Comparison of ENCODE assay signal across 1 cellular context in genomic region chr22:46010951-46011626, GRCh38.
TF ChIP-seq lines count a peak whose summit lies in the region.

No MANE protein-coding gene starts in this region.

TF ChIP-seq in HepG2, 621 proteins besides CTCF, POLR2A, EP300 and RAD21 (continued from another document and continues in another):
- no peak for TF ChIP-seq RNF219 (CRISPR knock-in tag; IDR thresholded peaks at IDR 0.05)
- TF ChIP-seq HOXA9 (CRISPR knock-in tag; IDR thresholded peaks at IDR 0.05; ENCODE audit: borderline replicate concordance), result no peak
- TF ChIP-seq ZNF234 (CRISPR knock-in tag; conservative IDR thresholded peaks at IDR 0.05), result no peak
- TF ChIP-seq KLF13 (CRISPR knock-in tag; IDR thresholded peaks at IDR 0.05), result no peak
- TF ChIP-seq NRL (CRISPR knock-in tag; IDR thresholded peaks at IDR 0.05; ENCODE audit: borderline replicate concordance), result no peak
- TF ChIP-seq, protein P1, sequence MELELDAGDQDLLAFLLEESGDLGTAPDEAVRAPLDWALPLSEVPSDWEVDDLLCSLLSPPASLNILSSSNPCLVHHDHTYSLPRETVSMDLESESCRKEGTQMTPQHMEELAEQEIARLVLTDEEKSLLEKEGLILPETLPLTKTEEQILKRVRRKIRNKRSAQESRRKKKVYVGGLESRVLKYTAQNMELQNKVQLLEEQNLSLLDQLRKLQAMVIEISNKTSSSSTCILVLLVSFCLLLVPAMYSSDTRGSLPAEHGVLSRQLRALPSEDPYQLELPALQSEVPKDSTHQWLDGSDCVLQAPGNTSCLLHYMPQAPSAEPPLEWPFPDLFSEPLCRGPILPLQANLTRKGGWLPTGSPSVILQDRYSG (CRISPR knock-in tag; IDR thresholded peaks at IDR 0.05), result no peak
- no peak for TF ChIP-seq RBAK (CRISPR knock-in tag; IDR thresholded peaks at IDR 0.05)
- TF ChIP-seq GATAD2A (CRISPR knock-in tag; IDR thresholded peaks at IDR 0.05), result 0 out of 2 replicates have a peak, but pooled peaks have one; percentile 21
- TF ChIP-seq NFATC3 (CRISPR knock-in tag; IDR thresholded peaks at IDR 0.05), result no peak
- peak; percentile 75; the same call in 1 of the 2 replicates for TF ChIP-seq ZBTB4 (CRISPR knock-in tag; IDR thresholded peaks at IDR 0.05; ENCODE audit: borderline replicate concordance)
- TF ChIP-seq, protein P2, sequence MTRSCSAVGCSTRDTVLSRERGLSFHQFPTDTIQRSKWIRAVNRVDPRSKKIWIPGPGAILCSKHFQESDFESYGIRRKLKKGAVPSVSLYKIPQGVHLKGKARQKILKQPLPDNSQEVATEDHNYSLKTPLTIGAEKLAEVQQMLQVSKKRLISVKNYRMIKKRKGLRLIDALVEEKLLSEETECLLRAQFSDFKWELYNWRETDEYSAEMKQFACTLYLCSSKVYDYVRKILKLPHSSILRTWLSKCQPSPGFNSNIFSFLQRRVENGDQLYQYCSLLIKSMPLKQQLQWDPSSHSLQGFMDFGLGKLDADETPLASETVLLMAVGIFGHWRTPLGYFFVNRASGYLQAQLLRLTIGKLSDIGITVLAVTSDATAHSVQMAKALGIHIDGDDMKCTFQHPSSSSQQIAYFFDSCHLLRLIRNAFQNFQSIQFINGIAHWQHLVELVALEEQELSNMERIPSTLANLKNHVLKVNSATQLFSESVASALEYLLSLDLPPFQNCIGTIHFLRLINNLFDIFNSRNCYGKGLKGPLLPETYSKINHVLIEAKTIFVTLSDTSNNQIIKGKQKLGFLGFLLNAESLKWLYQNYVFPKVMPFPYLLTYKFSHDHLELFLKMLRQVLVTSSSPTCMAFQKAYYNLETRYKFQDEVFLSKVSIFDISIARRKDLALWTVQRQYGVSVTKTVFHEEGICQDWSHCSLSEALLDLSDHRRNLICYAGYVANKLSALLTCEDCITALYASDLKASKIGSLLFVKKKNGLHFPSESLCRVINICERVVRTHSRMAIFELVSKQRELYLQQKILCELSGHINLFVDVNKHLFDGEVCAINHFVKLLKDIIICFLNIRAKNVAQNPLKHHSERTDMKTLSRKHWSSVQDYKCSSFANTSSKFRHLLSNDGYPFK (CRISPR knock-in tag; IDR thresholded peaks at IDR 0.05; ENCODE audit: borderline replicate concordance), result no peak
- no peak for TF ChIP-seq STAT6 (CRISPR knock-in tag; IDR thresholded peaks at IDR 0.05; ENCODE audit: borderline replicate concordance)
- TF ChIP-seq PCBP1 (IDR thresholded peaks at IDR 0.05; ENCODE audit: borderline replicate concordance, low read depth, low read length), result 0 out of 2 replicates have a peak, but pooled peaks have one; percentile 39
- no peak for TF ChIP-seq ZFYVE20 (CRISPR knock-in tag; IDR thresholded peaks at IDR 0.05; ENCODE audit: borderline replicate concordance, low read depth)
- no peak for TF ChIP-seq CBX1 (IDR thresholded peaks at IDR 0.05; ENCODE audit: low read depth)
- peak; percentile 30 for TF ChIP-seq XRCC5 (optimal IDR thresholded peaks at IDR 0.05; ENCODE audit: low read length)
- no peak for TF ChIP-seq ETS1 (CRISPR knock-in tag; IDR thresholded peaks at IDR 0.05)
- no peak for TF ChIP-seq ARNT (IDR thresholded peaks at IDR 0.05)
- no peak for TF ChIP-seq NONO (IDR thresholded peaks at IDR 0.05)
- no peak for TF ChIP-seq NONO (CRISPR knock-in tag; conservative IDR thresholded peaks at IDR 0.05)
- TF ChIP-seq ZNF235 (CRISPR knock-in tag; IDR thresholded peaks at IDR 0.05; ENCODE audit: borderline replicate concordance), result no peak
- TF ChIP-seq TCF7 (IDR thresholded peaks at IDR 0.05; ENCODE audit: low read depth), result no peak
- TF ChIP-seq, protein P3, sequence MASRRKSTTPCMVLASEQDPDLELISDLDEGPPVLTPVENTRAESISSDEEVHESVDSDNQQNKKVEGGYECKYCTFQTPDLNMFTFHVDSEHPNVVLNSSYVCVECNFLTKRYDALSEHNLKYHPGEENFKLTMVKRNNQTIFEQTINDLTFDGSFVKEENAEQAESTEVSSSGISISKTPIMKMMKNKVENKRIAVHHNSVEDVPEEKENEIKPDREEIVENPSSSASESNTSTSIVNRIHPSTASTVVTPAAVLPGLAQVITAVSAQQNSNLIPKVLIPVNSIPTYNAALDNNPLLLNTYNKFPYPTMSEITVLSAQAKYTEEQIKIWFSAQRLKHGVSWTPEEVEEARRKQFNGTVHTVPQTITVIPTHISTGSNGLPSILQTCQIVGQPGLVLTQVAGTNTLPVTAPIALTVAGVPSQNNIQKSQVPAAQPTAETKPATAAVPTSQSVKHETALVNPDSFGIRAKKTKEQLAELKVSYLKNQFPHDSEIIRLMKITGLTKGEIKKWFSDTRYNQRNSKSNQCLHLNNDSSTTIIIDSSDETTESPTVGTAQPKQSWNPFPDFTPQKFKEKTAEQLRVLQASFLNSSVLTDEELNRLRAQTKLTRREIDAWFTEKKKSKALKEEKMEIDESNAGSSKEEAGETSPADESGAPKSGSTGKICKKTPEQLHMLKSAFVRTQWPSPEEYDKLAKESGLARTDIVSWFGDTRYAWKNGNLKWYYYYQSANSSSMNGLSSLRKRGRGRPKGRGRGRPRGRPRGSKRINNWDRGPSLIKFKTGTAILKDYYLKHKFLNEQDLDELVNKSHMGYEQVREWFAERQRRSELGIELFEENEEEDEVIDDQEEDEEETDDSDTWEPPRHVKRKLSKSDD (CRISPR knock-in tag; IDR thresholded peaks at IDR 0.05; ENCODE audit: low read depth), result no peak
- TF ChIP-seq SALL1 (CRISPR knock-in tag; IDR thresholded peaks at IDR 0.05), result 0 out of 2 replicates have a peak, but pooled peaks have one; percentile 8
- no peak for TF ChIP-seq ZNF746 (CRISPR knock-in tag; IDR thresholded peaks at IDR 0.05)
- TF ChIP-seq ZNF512 (CRISPR knock-in tag; IDR thresholded peaks at IDR 0.05), result no peak
- TF ChIP-seq, protein P4, sequence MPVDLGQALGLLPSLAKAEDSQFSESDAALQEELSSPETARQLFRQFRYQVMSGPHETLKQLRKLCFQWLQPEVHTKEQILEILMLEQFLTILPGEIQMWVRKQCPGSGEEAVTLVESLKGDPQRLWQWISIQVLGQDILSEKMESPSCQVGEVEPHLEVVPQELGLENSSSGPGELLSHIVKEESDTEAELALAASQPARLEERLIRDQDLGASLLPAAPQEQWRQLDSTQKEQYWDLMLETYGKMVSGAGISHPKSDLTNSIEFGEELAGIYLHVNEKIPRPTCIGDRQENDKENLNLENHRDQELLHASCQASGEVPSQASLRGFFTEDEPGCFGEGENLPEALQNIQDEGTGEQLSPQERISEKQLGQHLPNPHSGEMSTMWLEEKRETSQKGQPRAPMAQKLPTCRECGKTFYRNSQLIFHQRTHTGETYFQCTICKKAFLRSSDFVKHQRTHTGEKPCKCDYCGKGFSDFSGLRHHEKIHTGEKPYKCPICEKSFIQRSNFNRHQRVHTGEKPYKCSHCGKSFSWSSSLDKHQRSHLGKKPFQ (CRISPR knock-in tag; IDR thresholded peaks at IDR 0.05; ENCODE audit: insufficient replicate concordance), result no peak
- TF ChIP-seq ZNF331 (CRISPR knock-in tag; IDR thresholded peaks at IDR 0.05), result 0 out of 2 replicates have a peak, but pooled peaks have one; percentile 19
- no peak for TF ChIP-seq ZBTB2 (CRISPR knock-in tag; IDR thresholded peaks at IDR 0.05; ENCODE audit: low read depth)
